Comparison of ENCODE assay signal across 13 cellular contexts in genomic region chr2:213229814-213230213, GRCh38. TPM values are rescaled to one million over a fixed set of nuclear protein-coding genes. Genes with fewer than 3 reads are reported as not detected.
DNase-seq lines count a peak whose midpoint lies in the region; TF ChIP-seq lines count a peak whose summit lies in the region.
"Had no signal": no experiment of that assay in that cellular context is flagged by ENCODE, and none has a peak within 500 bp of the region (broad histone marks: within the 10 kb centered on the region; RNA-seq: fewer than 3 reads in every experiment).

No MANE protein-coding gene starts in this region.

- H3K36me3 Mint-ChIP-seq in MCF 10A (ENCODE audit: insufficient read depth, unreplicated experiment) (no peaks in the 10 kb centered on the region), chondrocyte (ENCODE audit: low read depth) (no peaks in the 10 kb centered on the region)
- no peaks in the 10 kb centered on the region for H3K36me3 Mint-ChIP-seq in activated naive CD4-positive, alpha-beta T cell treated with anti-CD3 and anti-CD28 coated beads for 36 hours (ENCODE audit: low read depth)
- H3K36me3 Mint-ChIP-seq: activated naive CD4-positive, alpha-beta T cell treated with anti-CD3 and anti-CD28 coated beads, Interleukin-2, amount 50 U/mL, for 72 hours had no signal

- H3K27ac ChIP-seq in breast epithelium: no peak overlapping the region
- H3K27ac ChIP-seq: KMS-11, sigmoid colon, WERI-Rb-1 had no signal

- H3K36me3 ChIP-seq in breast epithelium: no peaks in the 10 kb centered on the region
- H3K36me3 ChIP-seq: sigmoid colon, WERI-Rb-1 had no signal

- H3K27me3 Mint-ChIP-seq in MCF 10A (ENCODE audit: insufficient read depth, unreplicated experiment) (no peaks in the 10 kb centered on the region), chondrocyte (ENCODE audit: low read depth) (no peaks in the 10 kb centered on the region)
- peaks cover 16% of the 10 kb centered on the region for H3K27me3 Mint-ChIP-seq in activated naive CD4-positive, alpha-beta T cell treated with anti-CD3 and anti-CD28 coated beads for 36 hours (ENCODE audit: low read depth)

- intact Hi-C loops in MCF 10A (cut with micrococcal nuclease): no loop called here
- intact Hi-C loops in breast epithelium (cut with DNase I; ENCODE audit: low total_unique reads): no loop called here
- intact Hi-C loops in activated naive CD4-positive, alpha-beta T cell treated with anti-CD3 and anti-CD28 coated beads for 36 hours (cut with micrococcal nuclease): no loop called here

- H3K4me3 Mint-ChIP-seq in MCF 10A (ENCODE audit: unreplicated experiment) (peak overlapping the region; percentile 26), chondrocyte (ENCODE audit: unreplicated experiment) (peak overlapping the region; percentile 16)
- H3K4me3 Mint-ChIP-seq in activated naive CD4-positive, alpha-beta T cell treated with anti-CD3 and anti-CD28 coated beads for 36 hours: no peak overlapping the region

- BruUV-seq in MCF 10A (replicated peaks; lab: Mats Ljungman, UMichigan): no TSS peak

- peak; percentile 80 for DNase-seq in MCF 10A (ENCODE audit: unreplicated experiment)
- no peak for DNase-seq in breast epithelium (ENCODE audit: low spot score in 2 of 2)
- peak; percentile 89 for DNase-seq in LHCN-M2 (ENCODE audit: low read depth)
- DNase-seq in chondrocyte (ENCODE audit: low spot score): no peak
- DNase-seq in DMS79 (lab: John Stamatoyannopoulos, UW): no peak
- DNase-seq in Ammon's horn (ENCODE audit: low spot score): no peak
- DNase-seq in activated naive CD4-positive, alpha-beta T cell treated with anti-CD3 and anti-CD28 coated beads for 36 hours: no peak
- DNase-seq in activated CD4-positive, alpha-beta T cell treated with anti-CD3 and anti-CD28 coated beads, Interleukin-2, amount 50 U/mL, for 1 hour: no peak
- DNase-seq: sigmoid colon, WERI-Rb-1 had no signal

- H3K27ac Mint-ChIP-seq in MCF 10A (ENCODE audit: low read depth, unreplicated experiment) (peak overlapping the region; percentile 57), chondrocyte (ENCODE audit: unreplicated experiment) (peak overlapping the region; percentile 89)
- H3K27ac Mint-ChIP-seq in activated naive CD4-positive, alpha-beta T cell treated with anti-CD3 and anti-CD28 coated beads for 36 hours: no peak overlapping the region
- H3K27ac Mint-ChIP-seq: activated naive CD4-positive, alpha-beta T cell treated with anti-CD3 and anti-CD28 coated beads, Interleukin-2, amount 50 U/mL, for 72 hours had no signal

- TF ChIP-seq CTCF in MCF 10A (IDR thresholded peaks at IDR 0.05; ENCODE audit: unreplicated experiment) (no peak), breast epithelium (IDR thresholded peaks at IDR 0.05) (no peak), chondrocyte (IDR thresholded peaks at IDR 0.05) (no peak)

- no peaks in the 10 kb centered on the region for H3K9me3 Mint-ChIP-seq in MCF 10A (ENCODE audit: unreplicated experiment)
- H3K9me3 Mint-ChIP-seq in chondrocyte (ENCODE audit: low read depth): no peaks in the 10 kb centered on the region
- H3K9me3 Mint-ChIP-seq in activated naive CD4-positive, alpha-beta T cell treated with anti-CD3 and anti-CD28 coated beads for 36 hours: no peaks in the 10 kb centered on the region
- H3K9me3 Mint-ChIP-seq: activated naive CD4-positive, alpha-beta T cell treated with anti-CD3 and anti-CD28 coated beads, Interleukin-2, amount 50 U/mL, for 72 hours had no signal

- no peak for TF ChIP-seq POLR2A in breast epithelium (IDR thresholded peaks at IDR 0.05)

- POLR2A ChIA-PET in MCF 10A (lab: Yijun Ruan, JAX): interaction anchor here (0.6 kb wide), 1 partner anchor 93 kb away, joined by 3 read pairs; no protein-coding TSS in a partner anchor

- H3K4me1 Mint-ChIP-seq in MCF 10A (ENCODE audit: insufficient read depth, unreplicated experiment): peaks cover 16% of the 10 kb centered on the region
- peaks cover 30% of the 10 kb centered on the region for H3K4me1 Mint-ChIP-seq in chondrocyte (ENCODE audit: low read depth)
- H3K4me1 Mint-ChIP-seq in activated naive CD4-positive, alpha-beta T cell treated with anti-CD3 and anti-CD28 coated beads for 36 hours (ENCODE audit: low read depth): peaks cover 12% of the 10 kb centered on the region

- CTCF ChIA-PET in MCF 10A (lab: Yijun Ruan, JAX): interaction anchor here (0.6 kb wide), 1 partner anchor 1775 kb away, joined by 4 read pairs; no protein-coding TSS in a partner anchor
- CTCF ChIA-PET in activated naive CD4-positive, alpha-beta T cell treated with anti-CD3 and anti-CD28 coated beads for 36 hours (lab: Charles Lee): no interaction called here

- no peak overlapping the region for H3K4me3 ChIP-seq in breast epithelium
- H3K4me3 ChIP-seq: lung, sigmoid colon had no signal

- no peaks in the 10 kb centered on the region for H3K27me3 ChIP-seq in breast epithelium
- H3K27me3 ChIP-seq: sigmoid colon had no signal

- H3K9me3 ChIP-seq in breast epithelium: no peaks in the 10 kb centered on the region
- H3K9me3 ChIP-seq: sigmoid colon had no signal

- no peaks in the 10 kb centered on the region for H3K4me1 ChIP-seq in breast epithelium
- H3K4me1 ChIP-seq: sigmoid colon had no signal

RNA-seq across cellular contexts. Expression of gene SPAG16, which starts 54.5 kb away (rescaled TPM):
- total RNA-seq in MCF 10A (2022) (11.5 and 14.3 TPM in 2 replicates), breast epithelium (10 to 100 TPM; 25.3 to 42.0 (median 41.7) TPM), LHCN-M2 (2014; rRNA removed) (16.5 and 17.1 TPM in 2 replicates), chondrocyte (18.7 to 22.8 TPM (median 20.4 TPM) in 3 replicates)
- polyA plus RNA-seq in LHCN-M2 (2012): 8.8 TPM
- 1 to 10 TPM; 8.4 to 8.8 TPM for total RNA-seq in activated naive CD4-positive, alpha-beta T cell treated with anti-CD3 and anti-CD28 coated beads for 36 hours

Comparison
In these comparisons a context has a peak if more than half of its experiments do, and no peak if none do; other contexts are left out.
1. DNase-seq: peak in MCF 10A (single experiment) and LHCN-M2 (single experiment); none in breast epithelium (0 of 2), chondrocyte (single experiment), DMS79 (single experiment), Ammon's horn (single experiment), activated naive CD4-positive, alpha-beta T cell treated with anti-CD3 and anti-CD28 coated beads for 36 hours (single experiment) and activated CD4-positive, alpha-beta T cell treated with anti-CD3 and anti-CD28 coated beads, Interleukin-2, amount 50 U/mL, for 1 hour (single experiment).